21 cellular contexts compared by ENCODE assay signal in genomic region chr10:89921422-89921821, GRCh38.
A peak's percentile ranks its signal among the peaks of the same experiment; 100 is the strongest.
DNase-seq lines count a peak whose midpoint lies in the region; ATAC-seq and TF ChIP-seq lines count a peak whose summit lies in the region.
"Had no signal": no experiment of that assay in that cellular context is flagged by ENCODE, and none has a peak within 500 bp of the region (broad histone marks: within the 10 kb centered on the region; RNA-seq: fewer than 3 reads in every experiment).

No MANE protein-coding gene starts in this region.

- no peak for TF ChIP-seq CTCF in astrocyte of the spinal cord (IDR thresholded peaks at IDR 0.05; ENCODE audit: low read depth, low read length)
- no peak for TF ChIP-seq CTCF in gastrocnemius medialis (IDR thresholded peaks at IDR 0.05 in 4 of 5, conservative IDR thresholded peaks at IDR 0.05 in 1 of 5)

- H3K9ac ChIP-seq in mesendoderm (ENCODE audit: low read length) = no peak overlapping the region

- no peak overlapping the region for H3K56ac ChIP-seq in mesendoderm (ENCODE audit: low read length)

- no peak overlapping the region for H3K4me2 ChIP-seq in mesendoderm (ENCODE audit: low read length)

- DNase-seq in Daoy (ENCODE audit: low read depth) (peak; percentile 3), M059J (ENCODE audit: low read depth) (peak; percentile 84), astrocyte of the spinal cord (ENCODE audit: low read depth, low spot score) (peak; percentile 4), mesendoderm (peak; percentile 4), gastrocnemius medialis (no peak), posterior vena cava (ENCODE audit: low spot score) (no peak), Right ventricle myocardium superior (no peak)
- DNase-seq in activated effector memory CD4-positive, alpha-beta T cell treated with Interleukin-2 at 50 U/mL for 16 hours = no peak
- DNase-seq: immature natural killer cell, mucosa of descending colon, NCI-H1092 treated with DMSO at 0.1 percent for 48 hours, NCI-H2029 treated with DMSO at 0.1 percent for 48 hours, NCI-H446 treated with DMSO at 0.1 percent for 48 hours, posterior cingulate gyrus, sigmoid colon had no signal

- in situ Hi-C loops in astrocyte of the spinal cord (cut with HindIII; ENCODE audit: low sequenced_read_pairs) (no loop called here), gastrocnemius medialis (cut with MboI; ENCODE audit: low sequenced_read_pairs in 4 of 4) (no loop called here)

- ATAC-seq in gastrocnemius medialis (no peak), Right ventricle myocardium superior (ENCODE audit: poor library complexity) (no peak)
- ATAC-seq: activated T-helper 17 cell treated with anti-CD3 and anti-CD28 coated beads, Interleukin-2, amount 50 U/mL, for 72 hours; HepG2; mucosa of descending colon; Panc1; SK-N-SH treated with all-trans-retinoic acid at 6 μM for 48 hours had no signal

- no peak overlapping the region for H4K5ac ChIP-seq in mesendoderm (ENCODE audit: low read length)

- H3K9me3 ChIP-seq in gastrocnemius medialis = no peaks in the 10 kb centered on the region
- H3K9me3 ChIP-seq: mucosa of descending colon, sigmoid colon had no signal

- no peak overlapping the region for H3K4ac ChIP-seq in mesendoderm (ENCODE audit: low read depth, low read length)

- no peak for TF ChIP-seq POLR2A in gastrocnemius medialis (IDR thresholded peaks at IDR 0.05)

- H2AK5ac ChIP-seq in mesendoderm (ENCODE audit: low read length) = no peak overlapping the region

- H3K4me1 ChIP-seq in mesendoderm (ENCODE audit: control insufficient read depth, low read depth, low read length) (no peaks in the 10 kb centered on the region), gastrocnemius medialis (no peaks in the 10 kb centered on the region)
- H3K4me1 ChIP-seq: sigmoid colon had no signal

- H3K23ac ChIP-seq in mesendoderm (ENCODE audit: low read length) = no peak overlapping the region

- intact Hi-C loops in gastrocnemius medialis (cut with DNase I; ENCODE audit: low total_unique reads) (no loop called here), posterior vena cava (cut with DNase I) (no loop called here), Right ventricle myocardium superior (cut with DNase I) (no loop called here)

- H3K27me3 ChIP-seq in mesendoderm (ENCODE audit: insufficient read depth, low read length, poor library complexity) = no peaks in the 10 kb centered on the region
- H3K27me3 ChIP-seq in gastrocnemius medialis = no peaks in the 10 kb centered on the region
- H3K27me3 ChIP-seq: cardiac muscle cell, sigmoid colon had no signal

- no peaks in the 10 kb centered on the region for H3K79me2 ChIP-seq in mesendoderm (ENCODE audit: control insufficient read depth, insufficient read depth, low read length)

- H2BK120ac ChIP-seq in mesendoderm (ENCODE audit: low read depth, low read length) = no peak overlapping the region

- H2BK15ac ChIP-seq in mesendoderm (replicated peaks; ENCODE audit: low read depth) = no peak overlapping the region

- H3K18ac ChIP-seq in mesendoderm (ENCODE audit: low read length) = no peak overlapping the region

- H3K27ac ChIP-seq in mesendoderm (ENCODE audit: low read depth, low read length) = no peak overlapping the region
- no peak overlapping the region for H3K27ac ChIP-seq in gastrocnemius medialis
- H3K27ac ChIP-seq: C4-2B, cardiac muscle cell, sigmoid colon had no signal

- no peak overlapping the region for H3K4me3 ChIP-seq in astrocyte of the spinal cord (ENCODE audit: low read depth, low read length)
- no peak overlapping the region for H3K4me3 ChIP-seq in mesendoderm (ENCODE audit: low read length)
- no peak overlapping the region for H3K4me3 ChIP-seq in gastrocnemius medialis
- H3K4me3 ChIP-seq: cardiac muscle cell, mucosa of descending colon, sigmoid colon had no signal

- H3K36me3 ChIP-seq in mesendoderm (ENCODE audit: control insufficient read depth, insufficient read depth, low read length) (no peaks in the 10 kb centered on the region), gastrocnemius medialis (no peaks in the 10 kb centered on the region)
- H3K36me3 ChIP-seq: cardiac muscle cell, sigmoid colon had no signal

- WGBS in mesendoderm (ENCODE audit: extremely low coverage, insufficient coverage, low lambda C conversion rate) = no CpG with 5 or more reads among the region's 5 CpGs

- H3K79me1 ChIP-seq in mesendoderm (ENCODE audit: low read length) = no peaks in the 10 kb centered on the region

- no peak overlapping the region for H4K8ac ChIP-seq in mesendoderm (ENCODE audit: low read depth, low read length)

- no peak overlapping the region for H2BK5ac ChIP-seq in mesendoderm (ENCODE audit: low read length)

Comparison
In these comparisons a context has a peak if more than half of its experiments do, and no peak if none do; other contexts are left out.
1. DNase-seq: peak in Daoy (single experiment), M059J (single experiment), astrocyte of the spinal cord (single experiment) and mesendoderm (single experiment); none in gastrocnemius medialis (0 of 2), posterior vena cava (single experiment), activated effector memory CD4-positive, alpha-beta T cell treated with Interleukin-2 at 50 U/mL for 16 hours (single experiment) and Right ventricle myocardium superior (single experiment).